Comparison of ENCODE assay signal across 11 cellular contexts in genomic region chr1:25128168-25128621, GRCh38.
DNase-seq lines count a peak whose midpoint lies in the region; ATAC-seq lines count a peak whose summit lies in the region.
"Had no signal": no experiment of that assay in that cellular context is flagged by ENCODE, and none has a peak within 500 bp of the region (broad histone marks: within the 10 kb centered on the region; RNA-seq: fewer than 3 reads in every experiment).

No MANE protein-coding gene starts in this region.

- ATAC-seq in GM18511 (IDR thresholded peaks at IDR 0.05; ENCODE audit: unreplicated experiment) (peak; percentile 63), GM21576 (IDR thresholded peaks at IDR 0.05; ENCODE audit: unreplicated experiment) (peak; percentile 53), HG03571 (IDR thresholded peaks at IDR 0.05; ENCODE audit: unreplicated experiment) (peak; percentile 64), GM18502 (IDR thresholded peaks at IDR 0.05; ENCODE audit: poor library complexity, unreplicated experiment) (no peak), Right ventricle myocardium superior (ENCODE audit: poor library complexity) (no peak)

- peak; percentile 48 for DNase-seq in fibroblast of peridontal ligament (ENCODE audit: extremely low read depth)
- DNase-seq in Right ventricle myocardium superior = no peak
- no peak for DNase-seq in NCI-H82 (lab: John Stamatoyannopoulos, UW)
- DNase-seq: activated naive CD4-positive, alpha-beta T cell treated with anti-CD3 and anti-CD28 coated beads, Interleukin-2, amount 10 ng/mL, durations not matched to agents 7 days and 5 days; C1 segment of cervical spinal cord; H9; NCI-H2107 had no signal

- intact Hi-C loops in Right ventricle myocardium superior (cut with DNase I) = no loop called here

Comparison
In these comparisons a context has a peak if more than half of its experiments do, and no peak if none do; other contexts are left out.
1. ATAC-seq: peak in GM18511 (single experiment), GM21576 (single experiment) and HG03571 (single experiment); none in GM18502 (single experiment) and Right ventricle myocardium superior (single experiment).